Comparison of ENCODE assay signal across 23 cellular contexts in genomic region chr11:7677801-7678201, GRCh38. TPM values are rescaled to one million over a fixed set of nuclear protein-coding genes. Genes with fewer than 3 reads are reported as not detected.
DNase-seq lines count a peak whose midpoint lies in the region; ATAC-seq lines count a peak whose summit lies in the region.
"Had no signal": no experiment of that assay in that cellular context is flagged by ENCODE, and none has a peak within 500 bp of the region (broad histone marks: within the 10 kb centered on the region; RNA-seq: fewer than 3 reads in every experiment).

No MANE protein-coding gene starts in this region.

- H3K23ac ChIP-seq in mesendoderm (ENCODE audit: low read length) = no peak overlapping the region

- peak overlapping the region; percentile 37 for H2BK5ac ChIP-seq in mesendoderm (ENCODE audit: low read length)

- no peak overlapping the region for H2BK120ac ChIP-seq in mesendoderm (ENCODE audit: low read depth, low read length)

- peak overlapping the region; percentile 16 for H3K9ac ChIP-seq in mesendoderm (ENCODE audit: low read length)

- no peak overlapping the region for H3K4me2 ChIP-seq in mesendoderm (ENCODE audit: low read length)
- H3K4me2 ChIP-seq: A549, PC-9 had no signal

- H4K8ac ChIP-seq in mesendoderm (ENCODE audit: low read depth, low read length) = no peak overlapping the region

- WGBS in mesendoderm (ENCODE audit: extremely low coverage, insufficient coverage, low lambda C conversion rate) = no CpG with 5 or more reads among the region's 4 CpGs

- no peaks in the 10 kb centered on the region for H3K79me2 ChIP-seq in mesendoderm (ENCODE audit: control insufficient read depth, insufficient read depth, low read length)

- peak overlapping the region; percentile 57 for H3K56ac ChIP-seq in mesendoderm (ENCODE audit: low read length)

- peak overlapping the region; percentile 35 for H2AK5ac ChIP-seq in mesendoderm (ENCODE audit: low read length)

- H3K36me3 ChIP-seq in mesendoderm (ENCODE audit: control insufficient read depth, insufficient read depth, low read length) = no peaks in the 10 kb centered on the region
- H3K36me3 ChIP-seq: adrenal gland, neutrophil, tibial artery had no signal

- H3K4ac ChIP-seq in mesendoderm (ENCODE audit: low read depth, low read length) = no peak overlapping the region

- H3K18ac ChIP-seq in mesendoderm (ENCODE audit: low read length) = no peak overlapping the region

- peaks cover 22% of the 10 kb centered on the region for H3K4me1 ChIP-seq in mesendoderm (ENCODE audit: control insufficient read depth, low read depth, low read length)

- H2BK15ac ChIP-seq in mesendoderm (replicated peaks; ENCODE audit: low read depth) = no peak overlapping the region

- no peaks in the 10 kb centered on the region for H3K79me1 ChIP-seq in mesendoderm (ENCODE audit: low read length)

- ATAC-seq in GM21526 (IDR thresholded peaks at IDR 0.05; ENCODE audit: low FRiP score, unreplicated experiment) = no peak
- no peak for ATAC-seq in HG02763 (IDR thresholded peaks at IDR 0.05; ENCODE audit: unreplicated experiment)
- ATAC-seq: mucosa of descending colon had no signal

- DNase-seq in AG08395 (ENCODE audit: low spot score) = peak; percentile 31
- peak; percentile 34 for DNase-seq in M059J (ENCODE audit: low read depth)
- DNase-seq in caudate nucleus (lab: John Stamatoyannopoulos, UW) = no peak
- no peak for DNase-seq in mesendoderm
- no peak for DNase-seq in NCI-H1105 treated with DMSO at 0.1 percent for 48 hours (lab: John Stamatoyannopoulos, UW)
- no peak for DNase-seq in NK-92 (lab: John Stamatoyannopoulos, UW; ENCODE audit: unreplicated experiment)
- DNase-seq: activated CD4-positive, alpha-beta T cell treated with anti-CD3 and anti-CD28 coated beads for 4 hours; activated effector memory CD4-positive, alpha-beta T cell treated with anti-CD3 and anti-CD28 coated beads, Interleukin-2, amount 50 U/mL, for 16 hours; adrenal gland; effector CD8-positive, alpha-beta T cell; GOT3; mucosa of descending colon; NCI-H2081; NCI-H526; tibial artery had no signal

- H3K27ac ChIP-seq in caudate nucleus (ENCODE audit: low read depth, low read length) (peak overlapping the region; percentile 72), mesendoderm (ENCODE audit: low read depth, low read length) (no peak overlapping the region)
- H3K27ac ChIP-seq: A549, adrenal gland, neutrophil, PC-9, SK-N-MC, tibial artery had no signal

- peak overlapping the region; percentile 33 for H4K5ac ChIP-seq in mesendoderm (ENCODE audit: low read length)

- no peak overlapping the region for H3K4me3 ChIP-seq in mesendoderm (ENCODE audit: low read length)
- H3K4me3 ChIP-seq: A549, adrenal gland, mucosa of descending colon, PC-9, SK-N-MC, tibial artery had no signal

- H3K27me3 ChIP-seq in mesendoderm (ENCODE audit: insufficient read depth, low read length, poor library complexity) = no peaks in the 10 kb centered on the region
- H3K27me3 ChIP-seq: adrenal gland, tibial artery had no signal

RNA-seq across cellular contexts. Expression of gene CYB5R2, which starts 4.5 kb away (rescaled TPM):
- 5.8 and 6.4 TPM in 2 replicates for total RNA-seq in M059J (2014; rRNA removed; shearing (Covaris generic))
- 43.8 TPM for polyA plus RNA-seq in mesendoderm (2013, experiment 1 of 2)
- 44.0 TPM for polyA plus RNA-seq in mesendoderm (2013, experiment 2 of 2)

RNA-seq across cellular contexts. Expression of gene OVCH2, which starts 28.5 kb away (rescaled TPM):
- 0.57 TPM in 1 of 2 replicates, not detected in the other for total RNA-seq in M059J (2014; rRNA removed; shearing (Covaris generic))
- 0.83 TPM for polyA plus RNA-seq in mesendoderm (2013, experiment 1 of 2)
- 0.73 TPM for polyA plus RNA-seq in mesendoderm (2013, experiment 2 of 2)
- total RNA-seq: adrenal gland, fibroblast of lung, mucosa of descending colon had no signal
- polyA plus RNA-seq: A549, adrenal gland, CD14-positive monocyte, fibroblast of lung had no signal

Comparison
In these comparisons a context has a peak if more than half of its experiments do, and no peak if none do; other contexts are left out.
1. DNase-seq: peak in AG08395 (single experiment) and M059J (single experiment); none in caudate nucleus (0 of 61), mesendoderm (single experiment), NCI-H1105 treated with DMSO at 0.1 percent for 48 hours (single experiment) and NK-92 (single experiment).